ENCODE assay signal across 8 cellular contexts in genomic region chr15:40664909-40665308, GRCh38.
"Had no signal": no experiment of that assay in that cellular context is flagged by ENCODE, and none has a peak within 500 bp of the region (broad histone marks: within the 10 kb centered on the region; RNA-seq: fewer than 3 reads in every experiment).

No MANE protein-coding gene starts in this region.

- H3K9ac ChIP-seq: KMS-11 had no signal

- H3K36me3 Mint-ChIP-seq: IgD-negative memory B cell had no signal

- H3K4me2 ChIP-seq: KMS-11 had no signal

- H3K9me3 Mint-ChIP-seq: IgD-negative memory B cell had no signal

- FAIRE-seq: HepG2, HTR-8/SVneo had no signal

- H3K27me3 Mint-ChIP-seq: IgD-negative memory B cell had no signal

- H3K4me3 Mint-ChIP-seq: IgD-negative memory B cell had no signal

- ATAC-seq: HepG2 had no signal

- H3K27ac ChIP-seq: HL-60, KMS-11 had no signal

- H3K27ac Mint-ChIP-seq: IgD-negative memory B cell had no signal

- H3K4me1 Mint-ChIP-seq: IgD-negative memory B cell had no signal

- DNase-seq: IMR-90, KBM-7, KG1 had no signal
